In the genomic region with DNA sequence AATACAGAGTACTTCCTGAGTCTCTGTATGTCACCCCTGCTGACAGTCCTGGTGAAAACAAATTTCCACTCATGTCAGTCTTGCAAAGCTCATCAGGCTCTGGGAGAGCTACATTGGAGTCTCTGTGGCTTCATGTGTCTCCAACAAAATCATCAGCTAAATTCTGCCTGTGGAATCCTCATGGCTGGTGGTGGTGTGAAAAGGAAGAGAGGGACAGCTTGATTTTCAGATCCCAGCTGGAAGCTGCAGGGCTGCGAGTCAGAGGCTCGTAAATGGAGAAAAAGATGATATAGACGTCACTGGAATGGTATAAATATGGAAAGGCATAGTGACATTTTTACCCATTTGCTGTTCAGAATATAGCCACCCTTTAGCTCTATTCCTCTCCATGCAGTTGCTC, we compare ENCODE assay signal across 23 cellular contexts.
DNase-seq lines count a peak whose midpoint lies in the region; ATAC-seq, FAIRE-seq and TF ChIP-seq lines count a peak whose summit lies in the region.
"Had no signal": no experiment of that assay in that cellular context is flagged by ENCODE, and none has a peak within 500 bp of the region (broad histone marks: within the 10 kb centered on the region; RNA-seq: fewer than 3 reads in every experiment).

No MANE protein-coding gene starts in this region.

- no peaks in the 10 kb centered on the region for H3K9me3 ChIP-seq in PC-3 (ENCODE audit: low read length)
- H3K9me3 ChIP-seq in keratinocyte (ENCODE audit: control insufficient read depth, low read depth, low read length) = no peaks in the 10 kb centered on the region
- H3K9me3 ChIP-seq: A549; BLaER1 treated with 17β-estradiol and CSF1 and Interleukin-3, amounts not matched to agents 10 nM and 100 nM; Caco-2 had no signal

- H3K27me3 ChIP-seq in PC-3 (ENCODE audit: low read length) = no peaks in the 10 kb centered on the region
- H3K27me3 ChIP-seq in keratinocyte (ENCODE audit: control insufficient read depth, extremely low read depth, insufficient read depth, low read length) = peaks cover 4% of the 10 kb centered on the region
- H3K27me3 ChIP-seq: BLaER1 treated with 17β-estradiol and CSF1 and Interleukin-3, amounts not matched to agents 10 nM and 100 nM had no signal

- no peak overlapping the region for H3K4me3 Mint-ChIP-seq in nephron progenitor cell
- no peak overlapping the region for H3K4me3 Mint-ChIP-seq in glutamatergic neuron (ENCODE audit: unreplicated experiment)
- H3K4me3 Mint-ChIP-seq: B cell; CD4-positive, alpha-beta T cell; CD8-positive, alpha-beta T cell had no signal

- no peaks in the 10 kb centered on the region for H3K36me3 Mint-ChIP-seq in nephron progenitor cell (ENCODE audit: low read depth)
- no peaks in the 10 kb centered on the region for H3K36me3 Mint-ChIP-seq in glutamatergic neuron (ENCODE audit: unreplicated experiment)
- H3K36me3 Mint-ChIP-seq: CD8-positive, alpha-beta T cell had no signal

- BruUV-seq in PC-3 (replicated peaks; lab: Mats Ljungman, UMichigan) = no TSS peak

- H3K27ac ChIP-seq in PC-3 (ENCODE audit: low read length) = no peak overlapping the region
- no peak overlapping the region for H3K27ac ChIP-seq in keratinocyte (ENCODE audit: control insufficient read depth, insufficient read depth, low read length)
- H3K27ac ChIP-seq: 22Rv1; A549; BLaER1 treated with 17β-estradiol and CSF1 and Interleukin-3, amounts not matched to agents 10 nM and 100 nM; C4-2B had no signal

- no peaks in the 10 kb centered on the region for H4K20me1 ChIP-seq in PC-3 (ENCODE audit: low read length)
- no peaks in the 10 kb centered on the region for H4K20me1 ChIP-seq in keratinocyte (ENCODE audit: control insufficient read depth, extremely low read depth, insufficient read depth, low read length)
- H4K20me1 ChIP-seq: BLaER1 treated with 17β-estradiol and CSF1 and Interleukin-3, amounts not matched to agents 10 nM and 100 nM had no signal

- H3K4me2 ChIP-seq in PC-3 (ENCODE audit: low read length) (no peak overlapping the region), keratinocyte (ENCODE audit: control insufficient read depth, extremely low read depth, insufficient read depth, low read depth, low read length) (no peak overlapping the region)
- H3K4me2 ChIP-seq: A549; BLaER1 treated with 17β-estradiol and CSF1 and Interleukin-3, amounts not matched to agents 10 nM and 100 nM had no signal

- H3K79me2 ChIP-seq in PC-3 (ENCODE audit: low read length) (no peaks in the 10 kb centered on the region), keratinocyte (ENCODE audit: control insufficient read depth, insufficient read depth, low read length) (no peaks in the 10 kb centered on the region)

- H3K4me1 ChIP-seq in PC-3 (ENCODE audit: insufficient read depth, low read length) (no peaks in the 10 kb centered on the region), keratinocyte (ENCODE audit: control insufficient read depth, extremely low read depth, insufficient read depth, low read length) (no peaks in the 10 kb centered on the region)
- H3K4me1 ChIP-seq: A549, Caco-2 had no signal

- H3K9ac ChIP-seq in PC-3 (ENCODE audit: low read length) (no peak overlapping the region), keratinocyte (ENCODE audit: control insufficient read depth, extremely low read depth, insufficient read depth, low read length) (no peak overlapping the region)
- H3K9ac ChIP-seq: BLaER1 treated with 17β-estradiol and CSF1 and Interleukin-3, amounts not matched to agents 10 nM and 100 nM had no signal

- intact Hi-C loops in PC-3 (cut with micrococcal nuclease) = no loop called here

- dilution Hi-C loops in keratinocyte (cut with MboI; ENCODE audit: extremely low pct_ligation_motif_present, low sequenced_read_pairs) = no loop called here

- H2AFZ ChIP-seq in PC-3 (ENCODE audit: low read length) = no peak overlapping the region
- no peak overlapping the region for H2AFZ ChIP-seq in keratinocyte (ENCODE audit: control insufficient read depth, low read length)

- TF ChIP-seq CTCF in PC-3 (conservative IDR thresholded peaks at IDR 0.05; ENCODE audit: low read depth, low read length) = no peak
- no peak for TF ChIP-seq CTCF in keratinocyte (optimal IDR thresholded peaks at IDR 0.05 in 1 of 3, IDR thresholded peaks at IDR 0.05 in 1 of 3, conservative IDR thresholded peaks at IDR 0.05 in 1 of 3; ENCODE audit: extremely low read depth in 1 of 3, insufficient read depth in 2 of 3, low read length in 3 of 3)
- TF ChIP-seq CTCF in nephron progenitor cell (IDR thresholded peaks at IDR 0.05) = no peak
- no peak for TF ChIP-seq CTCF in glutamatergic neuron (IDR thresholded peaks at IDR 0.05; ENCODE audit: partially characterized antibody, unreplicated experiment)

- H3K9me3 Mint-ChIP-seq in nephron progenitor cell = no peaks in the 10 kb centered on the region
- no peaks in the 10 kb centered on the region for H3K9me3 Mint-ChIP-seq in glutamatergic neuron (ENCODE audit: unreplicated experiment)
- H3K9me3 Mint-ChIP-seq: CD4-positive, alpha-beta T cell; CD8-positive, alpha-beta T cell had no signal

- peaks cover 4% of the 10 kb centered on the region for H3K27me3 Mint-ChIP-seq in nephron progenitor cell (ENCODE audit: low read depth, poor library complexity)
- no peaks in the 10 kb centered on the region for H3K27me3 Mint-ChIP-seq in glutamatergic neuron (ENCODE audit: unreplicated experiment)
- H3K27me3 Mint-ChIP-seq: B cell; CD4-positive, alpha-beta T cell had no signal

- DNase-seq in NCI-H1694 treated with DMSO at 0.1 percent for 48 hours (lab: John Stamatoyannopoulos, UW) = peak; percentile 95
- no peak for DNase-seq in NCI-H1694 (lab: John Stamatoyannopoulos, UW)
- DNase-seq in PC-3 = peak; percentile 11
- DNase-seq in keratinocyte (ENCODE audit: low read depth, low spot score) = no peak
- no peak for DNase-seq in nephron progenitor cell
- DNase-seq in glutamatergic neuron = no peak
- DNase-seq: AML-193; Caco-2; Calu3; CD4-positive, alpha-beta T cell; CD8-positive, alpha-beta T cell; DMS79 treated with DMSO at 0.1 percent for 48 hours; GF-D8 had no signal

- POLR2A ChIA-PET in PC-3 (lab: Charles Lee; ENCODE audit: unreplicated experiment) = no interaction called here

- H3K27ac Mint-ChIP-seq in nephron progenitor cell (peak overlapping the region; percentile 18), glutamatergic neuron (ENCODE audit: unreplicated experiment) (no peak overlapping the region)
- H3K27ac Mint-ChIP-seq: B cell; CD4-positive, alpha-beta T cell; CD8-positive, alpha-beta T cell had no signal

- no peaks in the 10 kb centered on the region for H3K36me3 ChIP-seq in PC-3 (ENCODE audit: low read depth, low read length)
- no peaks in the 10 kb centered on the region for H3K36me3 ChIP-seq in keratinocyte (ENCODE audit: control insufficient read depth in 2 of 2, extremely low read depth in 1 of 2, insufficient read depth in 2 of 2, low read length in 2 of 2)
- H3K36me3 ChIP-seq: BLaER1 treated with 17β-estradiol and CSF1 and Interleukin-3, amounts not matched to agents 10 nM and 100 nM had no signal

- CTCF ChIA-PET in PC-3 (lab: Charles Lee) = no interaction called here

- no peaks in the 10 kb centered on the region for H3F3A ChIP-seq in PC-3 (ENCODE audit: low read length, unreplicated experiment)

- ATAC-seq in PC-3 (no peak), HG03469 (IDR thresholded peaks at IDR 0.05; ENCODE audit: unreplicated experiment) (no peak), GM21786 (IDR thresholded peaks at IDR 0.05; ENCODE audit: unreplicated experiment) (no peak)
- ATAC-seq: A549; CD8-positive, alpha-beta T cell had no signal

- H3K4me1 Mint-ChIP-seq in nephron progenitor cell (peaks cover 39% of the 10 kb centered on the region), glutamatergic neuron (ENCODE audit: low read depth, unreplicated experiment) (peaks cover 8% of the 10 kb centered on the region)
- H3K4me1 Mint-ChIP-seq: B cell had no signal

- no peaks in the 10 kb centered on the region for H3K9me2 ChIP-seq in PC-3 (replicated peaks; ENCODE audit: low read length)

- peak; percentile 49 for FAIRE-seq in keratinocyte (lab: Jason Lieb, UNC)
- FAIRE-seq: A549, G401.6, GM12891, GM19239 had no signal

- H3K4me3 ChIP-seq in PC-3 (ENCODE audit: low read length) (no peak overlapping the region), keratinocyte (ENCODE audit: control insufficient read depth in 2 of 3, extremely low read depth in 1 of 3, insufficient read depth in 2 of 3, low read depth in 1 of 3, low read length in 3 of 3) (no peak overlapping the region)
- H3K4me3 ChIP-seq: A549; BLaER1 treated with 17β-estradiol and CSF1 and Interleukin-3, amounts not matched to agents 10 nM and 100 nM had no signal

- H3K9me1 ChIP-seq in keratinocyte (ENCODE audit: control insufficient read depth, extremely low read depth, insufficient read depth, low read length) = no peaks in the 10 kb centered on the region

Comparison
In these comparisons a context has a peak if more than half of its experiments do, and no peak if none do; other contexts are left out.
1. DNase-seq: peak in NCI-H1694 treated with DMSO at 0.1 percent for 48 hours (single experiment) and PC-3 (single experiment); none in NCI-H1694 (single experiment), keratinocyte (single experiment), nephron progenitor cell (single experiment) and glutamatergic neuron (single experiment).